ENCODE assay signal across 8 cellular contexts in genomic region chr9:35035851-35036701, GRCh38. TPM values are rescaled to one million over a fixed set of nuclear protein-coding genes. Genes with fewer than 3 reads are reported as not detected.
DNase-seq lines count a peak whose midpoint lies in the region; ATAC-seq and TF ChIP-seq lines count a peak whose summit lies in the region.

No MANE protein-coding gene starts in this region.

- TF ChIP-seq CTCF in GM13977 (IDR thresholded peaks at IDR 0.05; ENCODE audit: extremely low read depth, insufficient read depth, missing control alignments) (no peak), right atrium auricular region (IDR thresholded peaks at IDR 0.05) (no peak), lower leg skin (IDR thresholded peaks at IDR 0.05) (no peak)

- intact Hi-C loops in activated T-helper 2 cell treated with anti-CD3 and anti-CD28 coated beads, Interferon-gamma antibody, Interleukin-2, Interleukin-4, amounts not matched to agents 10 μg/mL and 5 μg/mL and 100 μg/mL, durations not matched to agents 14 hours and 24 hours and 36 hours (cut with micrococcal nuclease) = loop anchor here (5.0 kb wide), 1 partner anchor 34 kb away; no protein-coding TSS in a partner anchor
- intact Hi-C loops in lower leg skin (cut with DNase I; ENCODE audit: low total_unique reads) = no loop called here

- H3K9me3 Mint-ChIP-seq in activated T-helper 2 cell treated with anti-CD3 and anti-CD28 coated beads, Interferon-gamma antibody, Interleukin-2, Interleukin-4, amounts not matched to agents 10 μg/mL and 5 μg/mL and 100 μg/mL, durations not matched to agents 14 hours and 24 hours and 36 hours = no peaks in the 10 kb centered on the region

- peak overlapping the region in 1 of 2 donors; percentile 21 for H3K27ac ChIP-seq in right atrium auricular region

- H3K4me1 Mint-ChIP-seq in activated T-helper 2 cell treated with anti-CD3 and anti-CD28 coated beads, Interferon-gamma antibody, Interleukin-2, Interleukin-4, amounts not matched to agents 10 μg/mL and 5 μg/mL and 100 μg/mL, durations not matched to agents 14 hours and 24 hours and 36 hours (ENCODE audit: low read depth) = peaks cover 5% of the 10 kb centered on the region

- no peaks in the 10 kb centered on the region for H3K27me3 Mint-ChIP-seq in activated T-helper 2 cell treated with anti-CD3 and anti-CD28 coated beads, Interferon-gamma antibody, Interleukin-2, Interleukin-4, amounts not matched to agents 10 μg/mL and 5 μg/mL and 100 μg/mL, durations not matched to agents 14 hours and 24 hours and 36 hours (ENCODE audit: low read depth)

- no peaks in the 10 kb centered on the region for H3K27me3 ChIP-seq in right atrium auricular region

- in situ Hi-C loops in GM13977 (cut with MboI; ENCODE audit: low pct_unique_long_range_greater_than_20kb, low sequenced_read_pairs, unreplicated experiment) = no loop called here

- DNase-seq in GM13977 (ENCODE audit: low spot score) = peak; percentile 35
- peak; percentile 56 for DNase-seq in activated T-helper 2 cell treated with anti-CD3 and anti-CD28 coated beads, Interferon-gamma antibody, Interleukin-2, Interleukin-4, amounts not matched to agents 10 μg/mL and 5 μg/mL and 100 μg/mL, durations not matched to agents 14 hours and 24 hours and 36 hours (ENCODE audit: low spot score)
- DNase-seq in right atrium auricular region (ENCODE audit: low spot score) = peak; percentile 70
- peak; percentile 14 to 23 for DNase-seq in stimulated activated CD8-positive, alpha-beta memory T cell treated with anti-CD3 and anti-CD28 coated beads, Interleukin-15, amount 100 ng/mL, for 48 hours (ENCODE audit: low read depth in 2 of 2)
- DNase-seq in kidney glomerular epithelial cell (lab: John Stamatoyannopoulos, UW) = no peak
- DNase-seq in COR-L47 (lab: John Stamatoyannopoulos, UW) = no peak
- DNase-seq in lower leg skin (ENCODE audit: low spot score in 2 of 2) = no peak

- peaks cover 0 to 11% of the 10 kb centered on the region in 2 donors for H3K4me1 ChIP-seq in right atrium auricular region

- H3K27ac Mint-ChIP-seq in activated T-helper 2 cell treated with anti-CD3 and anti-CD28 coated beads, Interferon-gamma antibody, Interleukin-2, Interleukin-4, amounts not matched to agents 10 μg/mL and 5 μg/mL and 100 μg/mL, durations not matched to agents 14 hours and 24 hours and 36 hours = peak overlapping the region; percentile 70

- peak overlapping the region in 1 of 2 donors; percentile 37 for H3K4me3 ChIP-seq in right atrium auricular region
- H3K4me3 ChIP-seq in lower leg skin (ENCODE audit: low read depth, poor library complexity, severe bottlenecking) = no peak overlapping the region

- H3K4me3 Mint-ChIP-seq in activated T-helper 2 cell treated with anti-CD3 and anti-CD28 coated beads, Interferon-gamma antibody, Interleukin-2, Interleukin-4, amounts not matched to agents 10 μg/mL and 5 μg/mL and 100 μg/mL, durations not matched to agents 14 hours and 24 hours and 36 hours (ENCODE audit: low read depth) = peak overlapping the region; percentile 63

- H3K36me3 ChIP-seq in right atrium auricular region = peaks cover 5% of the 10 kb centered on the region

- no peaks in the 10 kb centered on the region for H3K9me3 ChIP-seq in right atrium auricular region

- peaks cover 4% of the 10 kb centered on the region for H3K36me3 Mint-ChIP-seq in activated T-helper 2 cell treated with anti-CD3 and anti-CD28 coated beads, Interferon-gamma antibody, Interleukin-2, Interleukin-4, amounts not matched to agents 10 μg/mL and 5 μg/mL and 100 μg/mL, durations not matched to agents 14 hours and 24 hours and 36 hours (ENCODE audit: low read depth)

- ATAC-seq in HG03469 (IDR thresholded peaks at IDR 0.05; ENCODE audit: unreplicated experiment) = no peak

- TF ChIP-seq POLR2A in lower leg skin (IDR thresholded peaks at IDR 0.05) = no peak

- 39 to 63% methylated on average over 46 to 48 of the region's 48 CpGs for WGBS in lower leg skin, 2 donors

RNA-seq across cellular contexts. Expression of gene VCP, which starts 36.3 kb away (rescaled TPM):
- 361 and 366 TPM in 2 replicates for total RNA-seq in activated T-helper 2 cell treated with anti-CD3 and anti-CD28 coated beads, Interferon-gamma antibody, Interleukin-2, Interleukin-4, amounts not matched to agents 10 μg/mL and 5 μg/mL and 100 μg/mL, durations not matched to agents 14 hours and 24 hours and 36 hours
- 100 to 1,000 TPM; 150 to 157 TPM for total RNA-seq in right atrium auricular region
- 100 to 1,000 TPM; 122 to 194 (median 156) TPM for total RNA-seq in lower leg skin

RNA-seq across cellular contexts. Expression of gene FANCG, which starts 43.7 kb away (rescaled TPM):
- 102 and 107 TPM in 2 replicates for total RNA-seq in activated T-helper 2 cell treated with anti-CD3 and anti-CD28 coated beads, Interferon-gamma antibody, Interleukin-2, Interleukin-4, amounts not matched to agents 10 μg/mL and 5 μg/mL and 100 μg/mL, durations not matched to agents 14 hours and 24 hours and 36 hours
- total RNA-seq in right atrium auricular region = 1 to 10 TPM in 1 of 2 donors, under 1 TPM in 1; 0.89 to 1.9 TPM
- total RNA-seq in lower leg skin = 10 to 100 TPM in 3 of 4 donors, 1 to 10 TPM in 1; 5.3 to 34.7 (median 11.6) TPM

RNA-seq across cellular contexts. Expression of gene DNAJB5, which starts 46.5 kb away (rescaled TPM):
- total RNA-seq in activated T-helper 2 cell treated with anti-CD3 and anti-CD28 coated beads, Interferon-gamma antibody, Interleukin-2, Interleukin-4, amounts not matched to agents 10 μg/mL and 5 μg/mL and 100 μg/mL, durations not matched to agents 14 hours and 24 hours and 36 hours = 7.5 and 11.3 TPM in 2 replicates
- total RNA-seq in right atrium auricular region (10 to 100 TPM; 34.9 to 82.4 TPM), lower leg skin (1 to 10 TPM; 1.1 to 3.7 (median 1.9) TPM)

Comparison
In these comparisons a context has a peak if more than half of its experiments do, and no peak if none do; other contexts are left out.
1. DNase-seq: peak in GM13977 (single experiment), activated T-helper 2 cell treated with anti-CD3 and anti-CD28 coated beads, Interferon-gamma antibody, Interleukin-2, Interleukin-4, amounts not matched to agents 10 μg/mL and 5 μg/mL and 100 μg/mL, durations not matched to agents 14 hours and 24 hours and 36 hours (single experiment), right atrium auricular region (single experiment) and stimulated activated CD8-positive, alpha-beta memory T cell treated with anti-CD3 and anti-CD28 coated beads, Interleukin-15, amount 100 ng/mL, for 48 hours (2 of 2); none in kidney glomerular epithelial cell (single experiment), COR-L47 (single experiment) and lower leg skin (0 of 2).